In the genomic region with DNA sequence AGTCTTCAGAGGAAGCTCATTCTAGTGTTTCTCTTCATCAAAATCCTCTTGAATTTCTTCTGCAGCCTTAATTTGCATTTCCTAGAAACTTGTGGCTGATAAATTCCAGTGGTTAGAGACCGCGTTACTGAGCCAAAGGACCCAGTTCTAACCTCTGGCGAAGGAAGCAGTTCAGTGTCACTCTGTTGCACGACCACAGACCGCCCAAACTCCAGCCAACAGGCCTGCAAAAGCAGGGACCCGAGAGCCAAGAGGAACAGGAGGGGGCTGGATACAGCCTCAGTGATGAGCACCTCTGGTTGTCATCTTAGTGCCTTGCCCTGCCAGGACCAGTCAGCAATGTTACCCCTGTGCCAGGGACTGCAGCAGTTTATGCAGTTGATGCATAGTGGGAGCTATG, we compare ENCODE assay signal across 21 cellular contexts.
A peak's percentile ranks its signal among the peaks of the same experiment; 100 is the strongest.
DNase-seq lines count a peak whose midpoint lies in the region; ATAC-seq and TF ChIP-seq lines count a peak whose summit lies in the region.
"Had no signal": no experiment of that assay in that cellular context is flagged by ENCODE, and none has a peak within 500 bp of the region (broad histone marks: within the 10 kb centered on the region; RNA-seq: fewer than 3 reads in every experiment).

No MANE protein-coding gene starts in this region.

- no peak overlapping the region for H3K27ac ChIP-seq in H9 (ENCODE audit: insufficient read length, low read depth, low read length)
- H3K27ac ChIP-seq: brain microvascular endothelial cell had no signal

- no peak overlapping the region for H2BK5ac ChIP-seq in H9 (ENCODE audit: insufficient read length, low read length)

- no peak overlapping the region for H4K91ac ChIP-seq in H9 (ENCODE audit: insufficient read length, low read depth, low read length)

- H3K23ac ChIP-seq in H9 (ENCODE audit: insufficient read length, low read depth, low read length), result no peak overlapping the region

- H3K4me1 ChIP-seq in H9 (ENCODE audit: insufficient read depth, low read length), result peaks cover 5% of the 10 kb centered on the region

- H3K18ac ChIP-seq in H9 (ENCODE audit: insufficient read length, low read depth, low read length), result no peak overlapping the region

- CTCF ChIA-PET in MCF 10A (lab: Yijun Ruan, JAX), result interaction anchor here (0.6 to 1.0 kb wide), 2 partner anchors 11 to 58 kb away, joined by 3 read pairs; no protein-coding TSS in a partner anchor

- H4K20me1 ChIP-seq in H9 (ENCODE audit: control insufficient read depth, insufficient read depth, insufficient read length), result no peaks in the 10 kb centered on the region

- H3K4ac ChIP-seq in H9 (ENCODE audit: low read depth, low read length), result no peak overlapping the region

- H2BK12ac ChIP-seq in H9 (ENCODE audit: insufficient read length, low read depth, low read length), result no peak overlapping the region

- H2BK15ac ChIP-seq in H9 (ENCODE audit: low read depth, low read length), result no peak overlapping the region

- no peak overlapping the region for H3K4me2 ChIP-seq in H9 (ENCODE audit: insufficient read depth, insufficient read length, low read length)

- H3K14ac ChIP-seq in H9 (ENCODE audit: insufficient read depth, low read length), result no peak overlapping the region

- no peak for TF ChIP-seq CTCF in choroid plexus epithelial cell (conservative IDR thresholded peaks at IDR 0.05; ENCODE audit: low read depth, low read length)
- TF ChIP-seq CTCF in H9 (conservative IDR thresholded peaks at IDR 0.05), result no peak
- no peak for TF ChIP-seq CTCF in MCF 10A (IDR thresholded peaks at IDR 0.05; ENCODE audit: unreplicated experiment)

- H2BK20ac ChIP-seq in H9 (ENCODE audit: low read depth, low read length, poor library complexity, severe bottlenecking), result no peak overlapping the region

- H3K27me3 ChIP-seq in H9 (ENCODE audit: insufficient read depth, low read length), result no peaks in the 10 kb centered on the region
- H3K27me3 ChIP-seq: tibial nerve had no signal

- H3K27ac Mint-ChIP-seq in H9, result no peak overlapping the region
- no peak overlapping the region for H3K27ac Mint-ChIP-seq in MCF 10A (ENCODE audit: low read depth, unreplicated experiment)
- H3K27ac Mint-ChIP-seq: activated naive CD4-positive, alpha-beta T cell treated with anti-CD3 and anti-CD28 coated beads for 36 hours; natural killer cell; progenitor cell of endocrine pancreas had no signal

- H3K27me3 Mint-ChIP-seq in H9 (ENCODE audit: low read depth) (peaks cover 59% of the 10 kb centered on the region), MCF 10A (ENCODE audit: insufficient read depth, unreplicated experiment) (no peaks in the 10 kb centered on the region)

- H3K9me3 ChIP-seq in H9 (ENCODE audit: control insufficient read depth, low read depth, low read length), result no peaks in the 10 kb centered on the region
- H3K9me3 ChIP-seq: tibial nerve had no signal

- peak; percentile 30 for DNase-seq in GM03348 (ENCODE audit: low spot score)
- peak; percentile 29 for DNase-seq in MV-4-11 (lab: John Stamatoyannopoulos, UW)
- DNase-seq in choroid plexus epithelial cell (ENCODE audit: low read depth), result peak; percentile 52
- peak; percentile 45 for DNase-seq in renal cortical epithelial cell (ENCODE audit: low read depth)
- no peak for DNase-seq in H9
- DNase-seq in MCF 10A (ENCODE audit: unreplicated experiment), result no peak
- DNase-seq: activated naive CD4-positive, alpha-beta T cell treated with anti-CD3 and anti-CD28 coated beads for 36 hours; brain microvascular endothelial cell; DMS79 treated with DMSO at 0.1 percent for 48 hours; Kasumi-1; left colon; natural killer cell; NCI-H1436; NCI-H524 treated with DMSO at 0.1 percent for 48 hours; SHP77; stimulated activated naive CD8-positive, alpha-beta T cell treated with anti-CD3 and anti-CD28 coated beads, Interleukin-15, Interleukin-2, amounts not matched to agents 100 U/mL and 50 U/mL, for 24 hours; T-helper 1 cell had no signal

- H3K4me3 Mint-ChIP-seq in H9, result no peak overlapping the region
- no peak overlapping the region for H3K4me3 Mint-ChIP-seq in MCF 10A (ENCODE audit: unreplicated experiment)
- H3K4me3 Mint-ChIP-seq: activated naive CD4-positive, alpha-beta T cell treated with anti-CD3 and anti-CD28 coated beads for 36 hours; natural killer cell had no signal

- no peak overlapping the region for H3T11ph ChIP-seq in H9 (ENCODE audit: low read length)

- no peak overlapping the region for H3K9ac ChIP-seq in H9 (ENCODE audit: extremely low read depth, insufficient read length, low read length)

- ATAC-seq in GM19395 (IDR thresholded peaks at IDR 0.05; ENCODE audit: unreplicated experiment) (no peak), GM19452 (IDR thresholded peaks at IDR 0.05; ENCODE audit: unreplicated experiment) (no peak)
- ATAC-seq: left colon; natural killer cell; stimulated activated naive CD8-positive, alpha-beta T cell treated with anti-CD3 and anti-CD28 coated beads, Interleukin-15, Interleukin-2, amounts not matched to agents 100 U/mL and 50 U/mL, for 24 hours had no signal

- no TSS peak for BruUV-seq in MCF 10A (replicated peaks; lab: Mats Ljungman, UMichigan)

- H3K4me3 ChIP-seq in choroid plexus epithelial cell (ENCODE audit: low read depth, low read length), result no peak overlapping the region
- H3K4me3 ChIP-seq: tibial nerve had no signal

- no peak overlapping the region for H3K56ac ChIP-seq in H9 (ENCODE audit: insufficient read length, low read depth, low read length)

- intact Hi-C loops in MCF 10A (cut with micrococcal nuclease), result no loop called here

- no peak overlapping the region for H2AK5ac ChIP-seq in H9 (ENCODE audit: insufficient read length, low read length)

- no CpG with 5 or more reads among the region's 6 CpGs for whole genome bisulfite sequencing in H9 (ENCODE audit: extremely low coverage, insufficient read length, low lambda C conversion rate)

- POLR2A ChIA-PET in MCF 10A (lab: Yijun Ruan, JAX), result no interaction called here

- no peaks in the 10 kb centered on the region for H3K36me3 Mint-ChIP-seq in H9 (ENCODE audit: insufficient read depth in 1 of 3, low read depth in 3 of 3)
- no peaks in the 10 kb centered on the region for H3K36me3 Mint-ChIP-seq in MCF 10A (ENCODE audit: insufficient read depth, unreplicated experiment)
- H3K36me3 Mint-ChIP-seq: natural killer cell had no signal

- H3K9me3 Mint-ChIP-seq in H9 (no peaks in the 10 kb centered on the region; a peak in 2 of 5 replicates), MCF 10A (ENCODE audit: unreplicated experiment) (no peaks in the 10 kb centered on the region)
- H3K9me3 Mint-ChIP-seq: activated naive CD4-positive, alpha-beta T cell treated with anti-CD3 and anti-CD28 coated beads for 36 hours; natural killer cell had no signal

- H3K23me2 ChIP-seq in H9 (ENCODE audit: insufficient read length, low read depth, low read length, poor library complexity, severe bottlenecking), result no peaks in the 10 kb centered on the region

- H2BK120ac ChIP-seq in H9 (ENCODE audit: low read depth, low read length, poor library complexity, severe bottlenecking), result no peak overlapping the region

- no peak overlapping the region for H2AFZ ChIP-seq in H9 (ENCODE audit: low read length)

- no peaks in the 10 kb centered on the region for H3K79me2 ChIP-seq in H9 (ENCODE audit: insufficient read depth, low read length)

- H4K5ac ChIP-seq in H9 (ENCODE audit: insufficient read length, low read depth, low read length), result no peak overlapping the region

- H3K4me1 Mint-ChIP-seq in H9, result peaks cover 26 to 31% of the 10 kb centered on the region in 2 experiments
- no peaks in the 10 kb centered on the region for H3K4me1 Mint-ChIP-seq in MCF 10A (ENCODE audit: insufficient read depth, unreplicated experiment)

- H4K8ac ChIP-seq in H9 (replicated peaks; ENCODE audit: insufficient read length, low read depth, low read length), result no peak overlapping the region

- H3K79me1 ChIP-seq in H9 (ENCODE audit: insufficient read depth, low read depth, low read length, poor library complexity, severe bottlenecking), result no peaks in the 10 kb centered on the region

Comparison
In these comparisons a context has a peak if more than half of its experiments do, and no peak if none do; other contexts are left out.
1. DNase-seq: peak in GM03348 (single experiment), MV-4-11 (single experiment), choroid plexus epithelial cell (single experiment) and renal cortical epithelial cell (single experiment); none in H9 (single experiment) and MCF 10A (single experiment).